ENCODE assay signal across 23 cellular contexts in the genomic region with DNA sequence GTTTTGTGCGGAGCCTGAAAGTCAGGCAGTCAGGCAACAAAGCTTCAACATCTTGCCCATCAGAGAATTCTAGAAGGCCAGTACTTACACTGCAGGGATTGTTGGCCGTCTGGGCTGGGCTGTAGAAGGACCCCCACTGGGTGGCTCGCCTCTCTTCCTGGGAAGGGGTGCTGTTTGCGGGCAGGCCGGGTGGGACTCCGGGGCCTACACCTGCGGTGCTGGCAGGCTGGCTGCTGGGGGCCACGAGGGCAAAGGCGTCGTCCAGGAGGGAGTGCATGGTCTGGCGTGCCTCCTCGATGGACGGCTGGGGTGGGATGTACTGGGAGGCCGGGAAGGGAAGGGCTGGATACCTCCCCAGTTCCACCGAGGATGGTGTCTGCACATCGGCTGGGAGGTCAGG.
"Had no signal": no experiment of that assay in that cellular context is flagged by ENCODE, and none has a peak within 500 bp of the region (broad histone marks: within the 10 kb centered on the region; RNA-seq: fewer than 3 reads in every experiment).

No MANE protein-coding gene starts in this region.

- H3K27me3 ChIP-seq: colonic mucosa, dorsolateral prefrontal cortex, esophagus muscularis mucosa, esophagus squamous epithelium, foreskin keratinocyte, gastrocnemius medialis, gastroesophageal sphincter, heart left ventricle, heart right ventricle had no signal

- H3K4me3 ChIP-seq: colonic mucosa, coronary artery, dorsolateral prefrontal cortex, esophagus muscularis mucosa, esophagus squamous epithelium, gastrocnemius medialis, gastroesophageal sphincter, heart left ventricle, heart right ventricle had no signal

- H3K27me3 Mint-ChIP-seq: dendritic cell treated with granulocyte-macrophage colony-stimulating factor and Interleukin-4, amounts not matched to agents 40 ng/mL and 50 ng/mL, for 4 days had no signal

- ATAC-seq: effector memory CD8-positive, alpha-beta T cell; esophagus mucosa; foreskin keratinocyte; gastrocnemius medialis; gastroesophageal sphincter; heart left ventricle; heart right ventricle had no signal

- H3K27ac ChIP-seq: colonic mucosa, coronary artery, dorsolateral prefrontal cortex, epithelial cell of prostate, esophagus muscularis mucosa, esophagus squamous epithelium, foreskin keratinocyte, gastrocnemius medialis, gastroesophageal sphincter, heart left ventricle, heart right ventricle had no signal

- H3K36me3 ChIP-seq: colonic mucosa, gastrocnemius medialis had no signal

- H3K4me3 Mint-ChIP-seq: dendritic cell treated with granulocyte-macrophage colony-stimulating factor and Interleukin-4, amounts not matched to agents 40 ng/mL and 50 ng/mL, for 4 days; effector memory CD8-positive, alpha-beta T cell had no signal

- H3K4me1 ChIP-seq: colonic mucosa, esophagus muscularis mucosa, foreskin keratinocyte, gastrocnemius medialis, gastroesophageal sphincter, heart left ventricle, heart right ventricle had no signal

- DNase-seq: cerebellar nuclear complex; colonic mucosa; cortex of kidney; dermis blood vessel endothelial cell; dorsolateral prefrontal cortex; effector CD4-positive, alpha-beta T cell; effector CD8-positive, alpha-beta T cell; effector memory CD4-positive, alpha-beta T cell; effector memory CD8-positive, alpha-beta T cell; erythroblast; esophagus squamous epithelium; foreskin fibroblast; foreskin keratinocyte; gastrocnemius medialis; head of caudate nucleus; heart left ventricle; heart right ventricle had no signal

- H3K27ac Mint-ChIP-seq: dendritic cell treated with granulocyte-macrophage colony-stimulating factor and Interleukin-4, amounts not matched to agents 40 ng/mL and 50 ng/mL, for 4 days; effector memory CD8-positive, alpha-beta T cell had no signal

- H3K9me3 ChIP-seq: colonic mucosa, gastrocnemius medialis had no signal
